In the genomic region with DNA sequence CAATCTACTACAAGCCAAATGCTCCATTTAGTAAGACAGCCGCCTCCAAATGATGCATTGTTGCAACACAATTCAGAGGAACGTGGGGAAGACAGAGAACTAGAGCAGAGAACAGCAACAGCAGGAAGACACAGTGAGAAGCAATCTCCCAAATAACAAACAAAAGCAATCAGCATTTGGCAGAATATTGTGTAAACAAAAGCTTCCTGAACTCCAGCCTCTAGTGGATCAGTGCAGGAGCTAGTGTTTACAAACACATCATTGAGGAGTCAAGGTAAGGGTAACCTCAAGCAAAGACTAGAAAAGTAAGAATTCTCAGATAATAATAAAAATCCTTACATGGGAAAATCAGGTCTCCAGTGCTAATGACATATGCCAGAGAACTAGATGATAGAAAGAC, we compare ENCODE assay signal across 1 cellular context.
TF ChIP-seq lines count a peak whose summit lies in the region.

No MANE protein-coding gene starts in this region.

TF ChIP-seq in H1, 55 proteins besides CTCF, POLR2A, EP300 and RAD21 (continued from another document):
- TF ChIP-seq YY1 (IDR thresholded peaks at IDR 0.05; ENCODE audit: low read depth, low read length) (no peak), BRCA1 (IDR thresholded peaks at IDR 0.05; ENCODE audit: low read depth, low read length) (no peak), CBX5 (IDR thresholded peaks at IDR 0.05; ENCODE audit: low read depth, low read length) (no peak), CTBP2 (IDR thresholded peaks at IDR 0.05; ENCODE audit: borderline replicate concordance, insufficient read depth, insufficient read length, low read length) (no peak), GTF2F1 (IDR thresholded peaks at IDR 0.05; ENCODE audit: borderline replicate concordance, low read depth, low read length) (no peak)
